ENCODE assay signal across 9 cellular contexts in genomic region chr7:155344270-155344617, GRCh38. TPM values are rescaled to one million over a fixed set of nuclear protein-coding genes. Genes with fewer than 3 reads are reported as not detected.
DNase-seq lines count a peak whose midpoint lies in the region; ATAC-seq and TF ChIP-seq lines count a peak whose summit lies in the region.
"Had no signal": no experiment of that assay in that cellular context is flagged by ENCODE, and none has a peak within 500 bp of the region (broad histone marks: within the 10 kb centered on the region; RNA-seq: fewer than 3 reads in every experiment).

No MANE protein-coding gene starts in this region.

- DNase-seq in activated CD8-positive, alpha-beta T cell treated with anti-CD3 and anti-CD28 coated beads for 36 hours = peak; percentile 63
- DNase-seq in activated CD8-positive, alpha-beta T cell treated with anti-CD3 and anti-CD28 coated beads, Interleukin-2, amount 10 ng/mL, durations not matched to agents 7 days and 5 days = no peak
- DNase-seq in activated naive CD8-positive, alpha-beta T cell treated with anti-CD3 and anti-CD28 coated beads, Interleukin-2, amount 50 U/mL, for 24 hours = no peak
- DNase-seq in stimulated activated effector memory CD8-positive, alpha-beta T cell treated with anti-CD3 and anti-CD28 coated beads, Interleukin-12 subunit alpha, Interleukin-12 subunit beta, amount 100 ng/mL, for 72 hours (ENCODE audit: low spot score in 2 of 2) = no peak
- DNase-seq in COLO829 (ENCODE audit: low spot score) = no peak
- DNase-seq in ureter (ENCODE audit: low spot score) = no peak
- no peak for DNase-seq in effector CD4-positive, alpha-beta T cell

- intact Hi-C loops in activated CD8-positive, alpha-beta T cell treated with anti-CD3 and anti-CD28 coated beads for 36 hours (cut with micrococcal nuclease) = no loop called here

- H3K4me1 Mint-ChIP-seq in activated CD8-positive, alpha-beta T cell treated with anti-CD3 and anti-CD28 coated beads for 36 hours (ENCODE audit: low read depth) = peaks cover 7% of the 10 kb centered on the region
- H3K4me1 Mint-ChIP-seq in activated CD8-positive, alpha-beta T cell treated with anti-CD3 and anti-CD28 coated beads, Interleukin-2, amount 10 ng/mL, durations not matched to agents 7 days and 5 days (ENCODE audit: low read depth) = peaks cover 9% of the 10 kb centered on the region
- peaks cover 6% of the 10 kb centered on the region for H3K4me1 Mint-ChIP-seq in activated naive CD8-positive, alpha-beta T cell treated with anti-CD3 and anti-CD28 coated beads, Interleukin-2, amount 50 U/mL, for 24 hours
- peaks cover 17% of the 10 kb centered on the region for H3K4me1 Mint-ChIP-seq in stimulated activated effector memory CD8-positive, alpha-beta T cell treated with anti-CD3 and anti-CD28 coated beads, Interleukin-12 subunit alpha, Interleukin-12 subunit beta, amount 100 ng/mL, for 72 hours

- H3K27me3 Mint-ChIP-seq in activated CD8-positive, alpha-beta T cell treated with anti-CD3 and anti-CD28 coated beads for 36 hours = peaks cover 18% of the 10 kb centered on the region
- H3K27me3 Mint-ChIP-seq in activated CD8-positive, alpha-beta T cell treated with anti-CD3 and anti-CD28 coated beads, Interleukin-2, amount 10 ng/mL, durations not matched to agents 7 days and 5 days (ENCODE audit: low read depth) = peaks cover 26% of the 10 kb centered on the region
- peaks cover 6% of the 10 kb centered on the region for H3K27me3 Mint-ChIP-seq in activated naive CD8-positive, alpha-beta T cell treated with anti-CD3 and anti-CD28 coated beads, Interleukin-2, amount 50 U/mL, for 24 hours

- no peaks in the 10 kb centered on the region for H3K9me3 Mint-ChIP-seq in activated CD8-positive, alpha-beta T cell treated with anti-CD3 and anti-CD28 coated beads for 36 hours
- no peaks in the 10 kb centered on the region for H3K9me3 Mint-ChIP-seq in activated CD8-positive, alpha-beta T cell treated with anti-CD3 and anti-CD28 coated beads, Interleukin-2, amount 10 ng/mL, durations not matched to agents 7 days and 5 days (ENCODE audit: insufficient read depth)
- no peaks in the 10 kb centered on the region for H3K9me3 Mint-ChIP-seq in activated naive CD8-positive, alpha-beta T cell treated with anti-CD3 and anti-CD28 coated beads, Interleukin-2, amount 50 U/mL, for 24 hours
- no peaks in the 10 kb centered on the region for H3K9me3 Mint-ChIP-seq in stimulated activated effector memory CD8-positive, alpha-beta T cell treated with anti-CD3 and anti-CD28 coated beads, Interleukin-12 subunit alpha, Interleukin-12 subunit beta, amount 100 ng/mL, for 72 hours
- H3K9me3 Mint-ChIP-seq: CD4-positive, CD25-positive, alpha-beta regulatory T cell had no signal

- no peak for TF ChIP-seq CTCF in activated CD8-positive, alpha-beta T cell treated with anti-CD3 and anti-CD28 coated beads for 36 hours (IDR thresholded peaks at IDR 0.05)

- no peaks in the 10 kb centered on the region for H3K36me3 Mint-ChIP-seq in activated CD8-positive, alpha-beta T cell treated with anti-CD3 and anti-CD28 coated beads for 36 hours (ENCODE audit: low read depth)
- no peaks in the 10 kb centered on the region for H3K36me3 Mint-ChIP-seq in activated CD8-positive, alpha-beta T cell treated with anti-CD3 and anti-CD28 coated beads, Interleukin-2, amount 10 ng/mL, durations not matched to agents 7 days and 5 days (ENCODE audit: low read depth)
- H3K36me3 Mint-ChIP-seq in activated naive CD8-positive, alpha-beta T cell treated with anti-CD3 and anti-CD28 coated beads, Interleukin-2, amount 50 U/mL, for 24 hours (ENCODE audit: low read depth) = no peaks in the 10 kb centered on the region
- H3K36me3 Mint-ChIP-seq in stimulated activated effector memory CD8-positive, alpha-beta T cell treated with anti-CD3 and anti-CD28 coated beads, Interleukin-12 subunit alpha, Interleukin-12 subunit beta, amount 100 ng/mL, for 72 hours = no peaks in the 10 kb centered on the region
- H3K36me3 Mint-ChIP-seq: CD4-positive, CD25-positive, alpha-beta regulatory T cell had no signal

- H3K27ac Mint-ChIP-seq in activated CD8-positive, alpha-beta T cell treated with anti-CD3 and anti-CD28 coated beads for 36 hours = no peak overlapping the region
- no peak overlapping the region for H3K27ac Mint-ChIP-seq in activated CD8-positive, alpha-beta T cell treated with anti-CD3 and anti-CD28 coated beads, Interleukin-2, amount 10 ng/mL, durations not matched to agents 7 days and 5 days
- no peak overlapping the region for H3K27ac Mint-ChIP-seq in activated naive CD8-positive, alpha-beta T cell treated with anti-CD3 and anti-CD28 coated beads, Interleukin-2, amount 50 U/mL, for 24 hours
- H3K27ac Mint-ChIP-seq in stimulated activated effector memory CD8-positive, alpha-beta T cell treated with anti-CD3 and anti-CD28 coated beads, Interleukin-12 subunit alpha, Interleukin-12 subunit beta, amount 100 ng/mL, for 72 hours = no peak overlapping the region

- no peak overlapping the region for H3K4me3 Mint-ChIP-seq in activated CD8-positive, alpha-beta T cell treated with anti-CD3 and anti-CD28 coated beads for 36 hours
- H3K4me3 Mint-ChIP-seq in activated CD8-positive, alpha-beta T cell treated with anti-CD3 and anti-CD28 coated beads, Interleukin-2, amount 10 ng/mL, durations not matched to agents 7 days and 5 days = no peak overlapping the region
- H3K4me3 Mint-ChIP-seq in activated naive CD8-positive, alpha-beta T cell treated with anti-CD3 and anti-CD28 coated beads, Interleukin-2, amount 50 U/mL, for 24 hours = no peak overlapping the region
- H3K4me3 Mint-ChIP-seq in stimulated activated effector memory CD8-positive, alpha-beta T cell treated with anti-CD3 and anti-CD28 coated beads, Interleukin-12 subunit alpha, Interleukin-12 subunit beta, amount 100 ng/mL, for 72 hours = peak overlapping the region; percentile 63

- ATAC-seq in activated CD8-positive, alpha-beta T cell treated with anti-CD3 and anti-CD28 coated beads for 36 hours = peak; percentile 53
- no peak for ATAC-seq in activated CD8-positive, alpha-beta T cell treated with anti-CD3 and anti-CD28 coated beads, Interleukin-2, amount 10 ng/mL, durations not matched to agents 7 days and 5 days
- ATAC-seq in HG02938 (IDR thresholded peaks at IDR 0.05; ENCODE audit: unreplicated experiment) = peak; percentile 19
- ATAC-seq in activated naive CD8-positive, alpha-beta T cell treated with anti-CD3 and anti-CD28 coated beads, Interleukin-2, amount 50 U/mL, for 24 hours = peak; percentile 53
- peak; percentile 62 for ATAC-seq in stimulated activated effector memory CD8-positive, alpha-beta T cell treated with anti-CD3 and anti-CD28 coated beads, Interleukin-12 subunit alpha, Interleukin-12 subunit beta, amount 100 ng/mL, for 72 hours

- POLR2A ChIA-PET in activated CD8-positive, alpha-beta T cell treated with anti-CD3 and anti-CD28 coated beads for 36 hours (lab: Charles Lee) = interaction anchor here (0.7 to 2.5 kb wide), 6 partner anchors 41 to 143 kb away, joined by 3 to 23 read pairs (median 4); partner anchors contain the start of gene INSIG1
- POLR2A ChIA-PET in activated CD8-positive, alpha-beta T cell treated with anti-CD3 and anti-CD28 coated beads, Interleukin-2, amount 10 ng/mL, durations not matched to agents 7 days and 5 days (lab: Charles Lee) = interaction anchor here (0.6 to 1.6 kb wide), 4 partner anchors 32 to 341 kb away, joined by 3 to 12 read pairs (median 4); partner anchors contain the start of genes INSIG1 and PAXIP1

- CTCF ChIA-PET in activated CD8-positive, alpha-beta T cell treated with anti-CD3 and anti-CD28 coated beads for 36 hours (lab: Charles Lee) = interaction anchor here (0.8 to 2.5 kb wide), 29 partner anchors 8 to 420 kb away, joined by 3 to 49 read pairs (median 5); partner anchors contain the start of gene INSIG1
- CTCF ChIA-PET in activated CD8-positive, alpha-beta T cell treated with anti-CD3 and anti-CD28 coated beads, Interleukin-2, amount 10 ng/mL, durations not matched to agents 7 days and 5 days (lab: Charles Lee) = interaction anchor here (0.6 to 2.5 kb wide), 27 partner anchors 11 to 430 kb away, joined by 3 to 53 read pairs (median 5); partner anchors contain the start of genes INSIG1 and PAXIP1

RNA-seq across cellular contexts. Expression of gene INSIG1, which starts 46.6 kb away (rescaled TPM):
- 10 to 100 TPM; 92.2 to 98.0 TPM for total RNA-seq in activated CD8-positive, alpha-beta T cell treated with anti-CD3 and anti-CD28 coated beads for 36 hours
- total RNA-seq in activated CD8-positive, alpha-beta T cell treated with anti-CD3 and anti-CD28 coated beads, Interleukin-2, amount 10 ng/mL, durations not matched to agents 7 days and 5 days = 10 to 100 TPM; 83.9 to 89.1 TPM
- total RNA-seq in ureter = 41.6 TPM
